ENCODE assay signal across 1 cellular context in genomic region chr1:228112617-228113016, GRCh38.
TF ChIP-seq lines count a peak whose summit lies in the region.

No MANE protein-coding gene starts in this region.

TF ChIP-seq in GM12878, 131 proteins besides CTCF, POLR2A, EP300 and RAD21:
- TF ChIP-seq ZNF687 (IDR thresholded peaks at IDR 0.05) (peak; percentile 23; the same call in 1 of the 2 replicates), PAX5 (IDR thresholded peaks at IDR 0.05; ENCODE audit: borderline replicate concordance, low read depth, low read length) (no peak)
